ENCODE assay signal across 18 cellular contexts in the genomic region with DNA sequence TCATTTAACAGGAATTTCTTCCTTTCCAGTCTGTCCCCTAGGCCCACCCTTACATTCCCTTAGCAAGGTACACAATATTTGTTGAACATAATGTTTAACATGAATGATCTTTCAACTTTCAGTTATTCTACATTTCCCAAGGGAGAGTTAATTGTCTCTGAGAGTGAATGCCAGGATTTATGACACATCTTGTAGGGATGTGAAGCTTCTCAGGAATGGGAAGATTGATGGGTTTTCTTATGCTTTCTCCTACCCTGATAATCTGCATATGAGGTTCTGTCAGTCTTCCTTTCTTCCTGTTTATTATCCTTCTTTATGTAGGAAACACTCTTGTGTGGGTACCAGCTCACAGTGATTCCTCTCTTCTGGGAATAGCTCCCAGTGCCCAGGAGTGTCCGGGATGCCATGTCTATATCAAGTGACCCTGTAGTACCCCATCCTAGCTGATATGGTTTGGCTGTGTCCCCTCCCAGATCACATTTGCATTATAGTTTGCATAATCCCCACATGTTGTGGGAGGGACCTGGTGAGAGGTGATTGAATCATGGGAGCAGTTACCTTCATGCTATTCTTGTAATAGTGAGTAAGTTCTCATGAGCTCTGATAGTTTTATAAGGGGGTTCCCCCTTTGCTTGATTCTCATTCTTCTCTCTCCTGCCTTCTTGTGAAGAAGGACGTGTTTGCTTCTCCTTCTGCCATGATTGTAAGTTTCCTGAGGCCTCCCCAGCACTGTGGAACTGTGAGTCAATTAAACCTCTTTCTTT. TPM values are rescaled to one million over a fixed set of nuclear protein-coding genes. Genes with fewer than 3 reads are reported as not detected.
DNase-seq lines count a peak whose midpoint lies in the region; TF ChIP-seq lines count a peak whose summit lies in the region.
"Had no signal": no experiment of that assay in that cellular context is flagged by ENCODE, and none has a peak within 500 bp of the region (broad histone marks: within the 10 kb centered on the region; RNA-seq: fewer than 3 reads in every experiment).

No MANE protein-coding gene starts in this region.

- H3K27me3 ChIP-seq in GM23248 (replicated peaks; ENCODE audit: insufficient read depth): no peaks in the 10 kb centered on the region
- H3K27me3 ChIP-seq in neural cell (ENCODE audit: insufficient read depth, low read depth, low read length): no peaks in the 10 kb centered on the region
- H3K27me3 ChIP-seq in BE2C: no peaks in the 10 kb centered on the region

- POLR2A ChIA-PET in activated CD4-positive, alpha-beta T cell treated with anti-CD3 and anti-CD28 coated beads, Interleukin-2, amount 10 ng/mL, durations not matched to agents 7 days and 5 days (lab: Charles Lee): no interaction called here

- no peaks in the 10 kb centered on the region for H3K4me1 Mint-ChIP-seq in activated CD4-positive, alpha-beta T cell treated with anti-CD3 and anti-CD28 coated beads, Interleukin-2, amount 10 ng/mL, durations not matched to agents 7 days and 5 days
- H3K4me1 Mint-ChIP-seq: CD14-positive monocyte had no signal

- peaks cover 15% of the 10 kb centered on the region for H3K36me3 Mint-ChIP-seq in activated CD4-positive, alpha-beta T cell treated with anti-CD3 and anti-CD28 coated beads, Interleukin-2, amount 10 ng/mL, durations not matched to agents 7 days and 5 days (ENCODE audit: low read depth)
- H3K36me3 Mint-ChIP-seq: CD14-positive monocyte had no signal

- peak; percentile 83 for TF ChIP-seq EP300 in neural cell (conservative IDR thresholded peaks at IDR 0.05; ENCODE audit: poor library complexity, severe bottlenecking)

- WGBS in GM23248 (ENCODE audit: low coverage in 1 of 2, low lambda C conversion rate in 2 of 2, missing lambda C conversion rate in 2 of 2), 2 experiments: 95 to 100% methylated on average over 2 of the region's 2 CpGs

- H3K36me3 ChIP-seq in GM23248 (ENCODE audit: low read depth) (no peaks in the 10 kb centered on the region), neural cell (ENCODE audit: insufficient read depth, low read length) (no peaks in the 10 kb centered on the region), BE2C (no peaks in the 10 kb centered on the region)

- CTCF ChIA-PET in activated CD4-positive, alpha-beta T cell treated with anti-CD3 and anti-CD28 coated beads, Interleukin-2, amount 10 ng/mL, durations not matched to agents 7 days and 5 days (lab: Charles Lee): interaction anchor here (0.6 to 1.4 kb wide), 4 partner anchors 10 to 148 kb away, joined by 3 to 5 read pairs (median 3); no protein-coding TSS in a partner anchor

- H3K4me1 ChIP-seq in GM23248 (ENCODE audit: insufficient read depth) (peaks cover 15% of the 10 kb centered on the region), BE2C (no peaks in the 10 kb centered on the region; the same call in 1 of the 2 replicates)

- no peaks in the 10 kb centered on the region for H3K9me3 ChIP-seq in GM23248 (ENCODE audit: low read depth)
- H3K9me3 ChIP-seq in neural cell (ENCODE audit: low read length): no peaks in the 10 kb centered on the region
- no peaks in the 10 kb centered on the region; the same call in 1 of the 2 replicates for H3K9me3 ChIP-seq in BE2C

- DNase-seq in GM23248 (peak; percentile 70), RPMI7951 (ENCODE audit: low read depth) (peak; percentile 31), dermis blood vessel endothelial cell (peak; percentile 35), BE2C (no peak), Kasumi-1 (lab: John Stamatoyannopoulos, UW) (no peak)
- DNase-seq in activated CD4-positive, alpha-beta T cell treated with anti-CD3 and anti-CD28 coated beads, Interleukin-2, amount 10 ng/mL, durations not matched to agents 7 days and 5 days: no peak
- DNase-seq: activated naive CD4-positive, alpha-beta T cell treated with anti-CD3 and anti-CD28 coated beads, Interleukin-2, amount 10 ng/mL, durations not matched to agents 7 days and 5 days; DND-41; NCI-H1694 treated with DMSO at 0.1 percent for 48 hours; NCI-H510A treated with DMSO at 0.1 percent for 48 hours; occipital lobe; stimulated activated naive CD8-positive, alpha-beta T cell treated with anti-CD3 and anti-CD28 coated beads, Interleukin-15, Interleukin-2, amounts not matched to agents 100 U/mL and 50 U/mL, for 24 hours; T-cell had no signal

- no peaks in the 10 kb centered on the region for H3K9me2 ChIP-seq in GM23248 (ENCODE audit: insufficient read depth)
- H3K9me2 ChIP-seq in neural cell (ENCODE audit: insufficient read depth, low read length): no peaks in the 10 kb centered on the region

- H3K4me2 ChIP-seq in GM23248 (ENCODE audit: unreplicated experiment) (peak overlapping the region; percentile 19), neural cell (ENCODE audit: low read length) (no peak overlapping the region)

- H3K9ac ChIP-seq in GM23248 (no peak overlapping the region), neural cell (ENCODE audit: low read length) (no peak overlapping the region)

- peaks cover 14% of the 10 kb centered on the region for H3K9me3 Mint-ChIP-seq in activated CD4-positive, alpha-beta T cell treated with anti-CD3 and anti-CD28 coated beads, Interleukin-2, amount 10 ng/mL, durations not matched to agents 7 days and 5 days

- in situ Hi-C loops in GM23248 (cut with MboI): no loop called here

- H4K20me1 ChIP-seq in GM23248 (ENCODE audit: insufficient read depth): no peaks in the 10 kb centered on the region
- H4K20me1 ChIP-seq in neural cell (ENCODE audit: insufficient read depth): no peaks in the 10 kb centered on the region

- H3K27me3 Mint-ChIP-seq in activated CD4-positive, alpha-beta T cell treated with anti-CD3 and anti-CD28 coated beads, Interleukin-2, amount 10 ng/mL, durations not matched to agents 7 days and 5 days: peaks cover 2% of the 10 kb centered on the region
- H3K27me3 Mint-ChIP-seq: activated naive CD4-positive, alpha-beta T cell treated with anti-CD3 and anti-CD28 coated beads, Interleukin-2, amount 10 ng/mL, durations not matched to agents 7 days and 5 days; T-cell had no signal

- H3K79me2 ChIP-seq in GM23248 (ENCODE audit: insufficient read depth) (no peaks in the 10 kb centered on the region), neural cell (replicated peaks; ENCODE audit: insufficient read depth, low read length) (no peaks in the 10 kb centered on the region)

- H3F3A ChIP-seq in GM23248 (ENCODE audit: insufficient read depth) (peaks cover 10% of the 10 kb centered on the region; the same call in 1 of the 2 replicates), neural cell (ENCODE audit: insufficient read depth, low read length, poor library complexity, severe bottlenecking) (no peaks in the 10 kb centered on the region)

- H3K27ac ChIP-seq in GM23248 (peak overlapping the region; percentile 6; the same call in 1 of the 2 replicates), neural cell (ENCODE audit: low read length) (peak overlapping the region; percentile 32)
- H3K27ac ChIP-seq: HL-60, skin epidermis had no signal

- TF ChIP-seq RAD21 in neural cell (conservative IDR thresholded peaks at IDR 0.05): no peak

- H3K4me3 Mint-ChIP-seq in activated CD4-positive, alpha-beta T cell treated with anti-CD3 and anti-CD28 coated beads, Interleukin-2, amount 10 ng/mL, durations not matched to agents 7 days and 5 days: no peak overlapping the region
- H3K4me3 Mint-ChIP-seq: activated naive CD4-positive, alpha-beta T cell treated with anti-CD3 and anti-CD28 coated beads, Interleukin-2, amount 10 ng/mL, durations not matched to agents 7 days and 5 days; CD14-positive monocyte; T-cell; WTC11 had no signal

- H2AFZ ChIP-seq in GM23248: no peak overlapping the region
- H2AFZ ChIP-seq in neural cell (ENCODE audit: low read depth, low read length): no peak overlapping the region

- H3K27ac Mint-ChIP-seq in activated CD4-positive, alpha-beta T cell treated with anti-CD3 and anti-CD28 coated beads, Interleukin-2, amount 10 ng/mL, durations not matched to agents 7 days and 5 days: no peak overlapping the region
- H3K27ac Mint-ChIP-seq: activated naive CD4-positive, alpha-beta T cell treated with anti-CD3 and anti-CD28 coated beads, Interleukin-2, amount 10 ng/mL, durations not matched to agents 7 days and 5 days; CD14-positive monocyte; T-cell; WTC11 had no signal

- H3K4me3 ChIP-seq in GM23248: no peak overlapping the region
- peak overlapping the region; percentile 13 for H3K4me3 ChIP-seq in neural cell (ENCODE audit: low read length)
- H3K4me3 ChIP-seq in BE2C (ENCODE audit: low read depth, low read length): no peak overlapping the region
- H3K4me3 ChIP-seq: skin epidermis had no signal

- no peak for TF ChIP-seq CTCF in neural cell (IDR thresholded peaks at IDR 0.05; ENCODE audit: poor library complexity, severe bottlenecking)
- TF ChIP-seq CTCF in BE2C (IDR thresholded peaks at IDR 0.05; ENCODE audit: low read depth, low read length): no peak

TF ChIP-seq in neural cell, 6 proteins besides CTCF, POLR2A, EP300 and RAD21 (continues in another document):
- TF ChIP-seq TAF1 (IDR thresholded peaks at IDR 0.05; ENCODE audit: low read depth) (no peak), EZH2 (IDR thresholded peaks at IDR 0.05; ENCODE audit: borderline replicate concordance, insufficient read depth, low read length, poor library complexity, severe bottlenecking) (no peak), SMC3 (conservative IDR thresholded peaks at IDR 0.05; ENCODE audit: poor library complexity) (no peak), MXI1 (conservative IDR thresholded peaks at IDR 0.05; ENCODE audit: poor library complexity, severe bottlenecking) (no peak)

RNA-seq across cellular contexts. Expression of gene FYN, which starts 7.1 kb away (rescaled TPM):
- total RNA-seq in GM23248 (2014; rRNA removed; shearing (Covaris generic)): 166 and 177 TPM in 2 replicates
- 55.6 and 58.6 TPM in 2 replicates for polyA plus RNA-seq in GM23248 (2016; fragmentation: Nextera tagmentation; extraction: Ambion mirVana)
- total RNA-seq in RPMI7951 (2014; rRNA removed; shearing (Covaris generic)): 46.9 and 51.5 TPM in 2 replicates
- total RNA-seq in dermis blood vessel endothelial cell: 146 and 150 TPM in 2 replicates
- 277 and 306 TPM in 2 replicates for polyA plus RNA-seq in neural cell
- 309 and 355 TPM in 2 replicates for polyA minus RNA-seq in neural cell
- polyA plus RNA-seq in BE2C (2012; ENCODE audit: insufficient read depth, insufficient read length, low read depth): 221 TPM
- total RNA-seq in activated CD4-positive, alpha-beta T cell treated with anti-CD3 and anti-CD28 coated beads, Interleukin-2, amount 10 ng/mL, durations not matched to agents 7 days and 5 days: 100 to 1,000 TPM; 179 to 225 TPM

Comparison
In these comparisons a context has a peak if more than half of its experiments do, and no peak if none do; other contexts are left out.
1. DNase-seq: peak in GM23248 (single experiment), RPMI7951 (single experiment) and dermis blood vessel endothelial cell (single experiment); none in BE2C (single experiment), Kasumi-1 (0 of 2) and activated CD4-positive, alpha-beta T cell treated with anti-CD3 and anti-CD28 coated beads, Interleukin-2, amount 10 ng/mL, durations not matched to agents 7 days and 5 days (single experiment).